1 cellular context compared by ENCODE assay signal in the genomic region with DNA sequence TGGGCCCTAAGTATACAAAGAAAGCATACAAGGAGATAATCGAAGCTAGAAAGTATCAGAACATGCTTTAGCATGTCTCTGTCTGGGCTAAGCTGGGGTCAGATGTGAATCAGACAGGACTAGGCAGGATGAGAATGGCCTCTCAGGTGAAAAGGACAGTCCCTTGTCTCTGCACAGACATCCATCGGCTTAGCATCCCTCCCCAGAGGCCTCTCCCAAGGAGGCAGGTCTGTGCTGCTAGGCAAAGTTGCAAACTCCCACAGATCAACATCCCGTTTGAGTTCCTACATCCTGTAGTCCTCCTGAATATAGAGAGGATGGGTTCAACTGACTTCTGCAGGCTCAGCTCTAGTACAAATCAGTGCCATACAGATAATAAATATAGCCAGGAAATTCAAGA.
TF ChIP-seq lines count a peak whose summit lies in the region.

No MANE protein-coding gene starts in this region.

TF ChIP-seq in WTC11, 78 proteins besides CTCF, POLR2A, EP300 and RAD21 (continued from another document):
- TF ChIP-seq, protein P1, sequence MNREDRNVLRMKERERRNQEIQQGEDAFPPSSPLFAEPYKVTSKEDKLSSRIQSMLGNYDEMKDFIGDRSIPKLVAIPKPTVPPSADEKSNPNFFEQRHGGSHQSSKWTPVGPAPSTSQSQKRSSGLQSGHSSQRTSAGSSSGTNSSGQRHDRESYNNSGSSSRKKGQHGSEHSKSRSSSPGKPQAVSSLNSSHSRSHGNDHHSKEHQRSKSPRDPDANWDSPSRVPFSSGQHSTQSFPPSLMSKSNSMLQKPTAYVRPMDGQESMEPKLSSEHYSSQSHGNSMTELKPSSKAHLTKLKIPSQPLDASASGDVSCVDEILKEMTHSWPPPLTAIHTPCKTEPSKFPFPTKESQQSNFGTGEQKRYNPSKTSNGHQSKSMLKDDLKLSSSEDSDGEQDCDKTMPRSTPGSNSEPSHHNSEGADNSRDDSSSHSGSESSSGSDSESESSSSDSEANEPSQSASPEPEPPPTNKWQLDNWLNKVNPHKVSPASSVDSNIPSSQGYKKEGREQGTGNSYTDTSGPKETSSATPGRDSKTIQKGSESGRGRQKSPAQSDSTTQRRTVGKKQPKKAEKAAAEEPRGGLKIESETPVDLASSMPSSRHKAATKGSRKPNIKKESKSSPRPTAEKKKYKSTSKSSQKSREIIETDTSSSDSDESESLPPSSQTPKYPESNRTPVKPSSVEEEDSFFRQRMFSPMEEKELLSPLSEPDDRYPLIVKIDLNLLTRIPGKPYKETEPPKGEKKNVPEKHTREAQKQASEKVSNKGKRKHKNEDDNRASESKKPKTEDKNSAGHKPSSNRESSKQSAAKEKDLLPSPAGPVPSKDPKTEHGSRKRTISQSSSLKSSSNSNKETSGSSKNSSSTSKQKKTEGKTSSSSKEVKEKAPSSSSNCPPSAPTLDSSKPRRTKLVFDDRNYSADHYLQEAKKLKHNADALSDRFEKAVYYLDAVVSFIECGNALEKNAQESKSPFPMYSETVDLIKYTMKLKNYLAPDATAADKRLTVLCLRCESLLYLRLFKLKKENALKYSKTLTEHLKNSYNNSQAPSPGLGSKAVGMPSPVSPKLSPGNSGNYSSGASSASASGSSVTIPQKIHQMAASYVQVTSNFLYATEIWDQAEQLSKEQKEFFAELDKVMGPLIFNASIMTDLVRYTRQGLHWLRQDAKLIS (CRISPR knock-in tag; IDR thresholded peaks at IDR 0.05; ENCODE audit: borderline replicate concordance): no peak
